8 cellular contexts compared by ENCODE assay signal in the genomic region with DNA sequence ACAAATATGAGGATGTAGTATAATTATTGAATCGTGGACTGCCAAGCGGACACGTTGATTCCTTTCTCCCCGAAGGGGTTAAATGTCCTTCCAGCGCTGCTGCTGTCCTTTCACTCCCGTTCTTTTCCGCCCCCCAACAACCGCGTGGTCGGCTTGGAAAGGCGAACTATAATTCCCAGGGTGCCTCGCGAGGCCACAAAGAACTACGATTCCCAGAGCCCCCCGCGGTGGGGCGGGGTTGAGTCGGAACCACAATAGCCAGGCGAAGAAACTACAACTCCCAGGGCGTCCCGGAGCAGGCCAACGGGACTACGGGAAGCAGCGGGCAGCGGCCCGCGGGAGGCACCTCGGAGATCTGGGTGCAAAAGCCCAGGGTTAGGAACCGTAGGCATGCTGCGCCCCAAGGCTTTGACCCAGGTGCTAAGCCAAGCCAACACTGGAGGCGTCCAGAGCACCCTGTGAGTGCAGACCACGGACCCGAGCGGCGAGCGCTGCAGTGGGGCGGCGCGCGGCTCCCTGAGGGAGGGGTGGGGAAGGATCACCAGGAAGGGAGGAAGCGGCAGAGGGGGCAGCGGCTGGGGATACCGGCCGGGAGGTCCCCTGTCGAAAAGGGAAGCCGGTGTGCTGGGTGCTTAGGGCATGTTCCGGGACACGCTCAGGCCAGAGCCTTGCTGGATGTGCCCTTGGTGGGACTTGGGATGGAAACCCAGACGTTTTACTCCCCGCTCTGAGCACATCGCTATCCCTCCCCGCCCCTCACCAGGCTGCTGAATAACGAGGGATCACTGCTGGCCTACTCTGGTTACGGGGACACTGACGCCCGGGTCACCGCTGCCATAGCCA. TPM values are rescaled to one million over a fixed set of nuclear protein-coding genes. Genes with fewer than 3 reads are reported as not detected.
DNase-seq lines count a peak whose midpoint lies in the region; ATAC-seq, FAIRE-seq and TF ChIP-seq lines count a peak whose summit lies in the region.

A gene (plus strand): TSS at position 283 of the 843 bp plus-strand sequence. CDS start 108 bp downstream, at position 391.

- H2AK9ac ChIP-seq in IMR-90 (replicated peaks; ENCODE audit: low read depth, low read length, poor library complexity), result peak within 1 kb of the TSS; percentile 98

- peak within 1 kb of the TSS; percentile 93 for H2AK5ac ChIP-seq in IMR-90 (ENCODE audit: low read depth, low read length)

- H3K9me1 ChIP-seq in IMR-90 (ENCODE audit: insufficient read depth, low read length), result peaks cover 15% of the 10 kb centered on the region

- H3K79me1 ChIP-seq in IMR-90 (ENCODE audit: low read depth in 1 of 2, low read length in 2 of 2), result peaks cover 30 to 63% of the 10 kb centered on the region in 2 experiments

- ATAC-seq in GM21528 (IDR thresholded peaks at IDR 0.05; ENCODE audit: low FRiP score, unreplicated experiment) (peak; percentile 64), IMR-90 (ENCODE audit: low read depth) (peak; percentile 81), mucosa of descending colon (peak; percentile 90)

- no peaks in the 10 kb centered on the region for H4K20me1 ChIP-seq in IMR-90 (ENCODE audit: insufficient read depth, low read length)

- H3K56ac ChIP-seq in IMR-90 (ENCODE audit: extremely low read depth, insufficient read depth, low read length), result peak within 1 kb of the TSS; percentile 98

- peak within 1 kb of the TSS; percentile 77 for H2BK120ac ChIP-seq in IMR-90 (ENCODE audit: low read depth, low read length)

- peak within 1 kb of the TSS; percentile 98 for H3K23ac ChIP-seq in IMR-90 (ENCODE audit: low read depth, low read length)

- peak within 1 kb of the TSS; percentile 82 for H4K5ac ChIP-seq in IMR-90 (ENCODE audit: low read depth, low read length)

- H2BK15ac ChIP-seq in IMR-90 (ENCODE audit: low read depth, low read length), result peak within 1 kb of the TSS; percentile 7; the same call in 1 of the 3 replicates

- TF ChIP-seq CTCF in D721Med (IDR thresholded peaks at IDR 0.05; ENCODE audit: insufficient read depth, missing control alignments) (no peak), IMR-90 (conservative IDR thresholded peaks at IDR 0.05; ENCODE audit: low read depth, low read length) (no peak), epithelial cell of esophagus (IDR thresholded peaks at IDR 0.05; ENCODE audit: insufficient read depth, low read depth, low read length, missing control alignments) (no peak), mucosa of descending colon (IDR thresholded peaks at IDR 0.05) (no peak)

- dilution Hi-C loops in IMR-90 (cut with HindIII; ENCODE audit: low sequenced_read_pairs, unreplicated experiment), result no loop called here

- H3K4ac ChIP-seq in IMR-90 (ENCODE audit: low read depth, low read length), result peak within 1 kb of the TSS; percentile 98

- H3K36me3 ChIP-seq in IMR-90 (ENCODE audit: control insufficient read depth, insufficient read depth, low read length), result peaks cover 11% of the 10 kb centered on the region
- H3K36me3 ChIP-seq in mucosa of descending colon (ENCODE audit: low read depth), result no peaks in the 10 kb centered on the region

- peak; percentile 49 for TF ChIP-seq POLR2A in IMR-90 (IDR thresholded peaks at IDR 0.05; ENCODE audit: low read depth, low read length)

- intact Hi-C loops in IMR-90 (cut with micrococcal nuclease) (loop anchor here (1.0 kb wide), 1 partner anchor 28 kb away; a partner anchor contains a TSS), mucosa of descending colon (cut with DNase I, micrococcal nuclease) (no loop called here)

- H3K14ac ChIP-seq in IMR-90 (replicated peaks; ENCODE audit: low read depth, low read length), result peak within 1 kb of the TSS; percentile 93

- peak within 1 kb of the TSS; percentile 97 for H2AFZ ChIP-seq in IMR-90 (replicated peaks; ENCODE audit: low read length, poor library complexity)

- peak within 1 kb of the TSS; percentile 90 for H3K27ac ChIP-seq in IMR-90 (ENCODE audit: insufficient read depth, low read length)

- H3K4me3 ChIP-seq in IMR-90 (ENCODE audit: insufficient read depth, low read depth, low read length) (peak within 1 kb of the TSS; percentile 83), epithelial cell of esophagus (ENCODE audit: low read length) (peak within 1 kb of the TSS; percentile 95), mucosa of descending colon (peak within 1 kb of the TSS; percentile 60)

- BruUV-seq in IMR-90 (replicated peaks; lab: Mats Ljungman, UMichigan), result no TSS peak

- no peak for TF ChIP-seq RAD21 in IMR-90 (IDR thresholded peaks at IDR 0.05; ENCODE audit: low read length)

- H3K9ac ChIP-seq in IMR-90 (ENCODE audit: low read depth, low read length), result peak within 1 kb of the TSS; percentile 88

- 1% methylated on average over 28 of the region's 57 CpGs; no CpG with 5 or more reads in 1 of the 2 experiments for WGBS in IMR-90 (ENCODE audit: extremely low coverage in 2 of 2, insufficient read length in 1 of 2), 2 experiments

- H3K4me1 ChIP-seq in IMR-90 (ENCODE audit: control insufficient read depth, insufficient read depth, low read length) (peaks cover 4% of the 10 kb centered on the region; the same call in 1 of the 2 replicates), mucosa of descending colon (ENCODE audit: low read depth) (peaks cover 7% of the 10 kb centered on the region)

- peak; percentile 99 for DNase-seq in D721Med (ENCODE audit: insufficient read length, low spot score)
- DNase-seq in IMR-90, result peak; percentile 94
- peak; percentile 99 for DNase-seq in OCI-M1 (lab: John Stamatoyannopoulos, UW)
- DNase-seq in activated T-cell treated with anti-CD3 and anti-CD28 coated beads for 24 hours (ENCODE audit: low read depth), result peak; percentile 96
- peak; percentile 97 for DNase-seq in epithelial cell of esophagus (ENCODE audit: low read depth)
- DNase-seq in mucosa of descending colon, result peak; percentile 98 to 100 (median 99)
- DNase-seq in stimulated activated CD8-positive, alpha-beta memory T cell treated with anti-CD3 and anti-CD28 coated beads, Interleukin-4, amount 100 ng/mL, for 24 hours (ENCODE audit: low read depth), result peak; percentile 96

- peak within 1 kb of the TSS; percentile 95 for H3K4me2 ChIP-seq in IMR-90 (ENCODE audit: low read depth, low read length)

- CTCF ChIA-PET in IMR-90 (lab: Yijun Ruan, JAX), result no interaction called here

- H2BK20ac ChIP-seq in IMR-90 (ENCODE audit: low read depth, low read length), result no peak within 1 kb of the TSS

- peak within 1 kb of the TSS; percentile 96 for H4K91ac ChIP-seq in IMR-90 (ENCODE audit: insufficient read depth, low read depth, low read length)

- in situ Hi-C loops in IMR-90 (cut with MboI; ENCODE audit: low sequenced_read_pairs), result no loop called here

- peak within 1 kb of the TSS; percentile 89 for H2BK5ac ChIP-seq in IMR-90 (ENCODE audit: low read depth, low read length, poor library complexity, severe bottlenecking)

- H4K8ac ChIP-seq in IMR-90 (ENCODE audit: low read depth in 2 of 2, low read length in 2 of 2), result peak within 1 kb of the TSS; percentile 94 to 95

- peak within 1 kb of the TSS; percentile 78 for H3K18ac ChIP-seq in IMR-90 (ENCODE audit: low read depth, low read length)

- no peaks in the 10 kb centered on the region for H3K9me3 ChIP-seq in IMR-90 (ENCODE audit: control insufficient read depth, insufficient read depth, low read length)
- H3K9me3 ChIP-seq in mucosa of descending colon, result no peaks in the 10 kb centered on the region

- no peaks in the 10 kb centered on the region for H3K27me3 ChIP-seq in IMR-90 (ENCODE audit: control insufficient read depth, insufficient read depth, low read length)

- POLR2A ChIA-PET in IMR-90 (lab: Charles Lee; ENCODE audit: unreplicated experiment), result no interaction called here

- no peak for FAIRE-seq in D721Med (lab: Jason Lieb, UNC)

TF ChIP-seq in IMR-90, 13 proteins besides CTCF, POLR2A, EP300 and RAD21:
- TF ChIP-seq BHLHE40 (IDR thresholded peaks at IDR 0.05; ENCODE audit: low read depth, low read length) (0 out of 2 replicates have a peak, but pooled peaks have one; percentile 2), MAZ (IDR thresholded peaks at IDR 0.05; ENCODE audit: borderline replicate concordance, low read depth, low read length) (peak; percentile 60), MXI1 (IDR thresholded peaks at IDR 0.05; ENCODE audit: borderline replicate concordance, low read depth, low read length) (peak; percentile 92), FOS (IDR thresholded peaks at IDR 0.05; ENCODE audit: low read depth, low read length) (no peak), RFX5 (IDR thresholded peaks at IDR 0.05; ENCODE audit: low read depth, low read length) (0 out of 2 replicates have a peak, but pooled peaks have one; percentile 21), CEBPB (IDR thresholded peaks at IDR 0.05; ENCODE audit: low read depth, low read length) (no peak)
TF ChIP-seq in IMR-90: peak in this region for 4.

RNA-seq across cellular contexts. Expression of the gene that starts here (rescaled TPM):
- total RNA-seq in IMR-90 (2012; rRNA removed) (45.8 and 50.0 TPM in 2 replicates), mucosa of descending colon (10 to 100 TPM; 49.8 to 73.4 (median 60.7) TPM)
- polyA plus RNA-seq in IMR-90 (2012; rRNA removed), result 89.0 and 106 TPM in 2 replicates
- 132 and 144 TPM in 2 replicates for polyA plus RNA-seq in IMR-90 (2012; cell fraction: cytosol; rRNA removed)
- polyA plus RNA-seq in IMR-90 (2012; cell fraction: nucleus; rRNA removed; ENCODE audit: low replicate concordance), result 24.2 and 31.7 TPM in 2 replicates

Comparison
In these comparisons a context has a peak if more than half of its experiments do, and no peak if none do; other contexts are left out.
1. Peak in every context shown above with its lines: DNase-seq, ATAC-seq, H3K4me3 ChIP-seq and H3K27ac ChIP-seq.